Comparison of ENCODE assay signal across 8 cellular contexts in genomic region chr10:133372507-133372906, GRCh38. TPM values are rescaled to one million over a fixed set of nuclear protein-coding genes. Genes with fewer than 3 reads are reported as not detected.
DNase-seq lines count a peak whose midpoint lies in the region; ATAC-seq, FAIRE-seq and TF ChIP-seq lines count a peak whose summit lies in the region.

No MANE protein-coding gene starts in this region.

- TF ChIP-seq EP300 in HepG2 (IDR thresholded peaks at IDR 0.05; ENCODE audit: low read depth in 2 of 2, low read length in 2 of 2) (no peak), HepG2 (CRISPR knock-in tag; IDR thresholded peaks at IDR 0.05; ENCODE audit: borderline replicate concordance) (no peak)

- H3K4me1 Mint-ChIP-seq in T-helper 2 cell treated with Interferon-gamma antibody and Interleukin-4, amounts not matched to agents 5 μg/mL and 100 μg/mL, for 36 hours (ENCODE audit: low read depth) = peaks cover 7% of the 10 kb centered on the region

- TF ChIP-seq POLR2A in HepG2 (IDR thresholded peaks at IDR 0.05; ENCODE audit: insufficient read depth in 1 of 2, low read depth in 2 of 2, low read length in 2 of 2) = no peak

- peaks cover 28% of the 10 kb centered on the region for H3K4me1 ChIP-seq in HepG2 (ENCODE audit: insufficient read depth, low read length)
- peaks cover 0 to 22% (median 13%) of the 10 kb centered on the region in 4 donors for H3K4me1 ChIP-seq in tibial artery

- H3K4me2 ChIP-seq in HepG2 (ENCODE audit: low read depth, low read length) = peak overlapping the region; percentile 77

- no peaks in the 10 kb centered on the region for H3K9me3 Mint-ChIP-seq in T-helper 2 cell treated with Interferon-gamma antibody and Interleukin-4, amounts not matched to agents 5 μg/mL and 100 μg/mL, for 36 hours

- no peak overlapping the region for H3K27ac Mint-ChIP-seq in T-helper 2 cell treated with Interferon-gamma antibody and Interleukin-4, amounts not matched to agents 5 μg/mL and 100 μg/mL, for 36 hours

- H3K9ac ChIP-seq in HepG2 (ENCODE audit: insufficient read depth, low read depth, low read length) = peak overlapping the region; percentile 69

- no peak overlapping the region for H3K27ac ChIP-seq in brain microvascular endothelial cell
- peak overlapping the region; percentile 21 for H3K27ac ChIP-seq in HepG2 (ENCODE audit: extremely low read length, insufficient read depth, low read length)
- H3K27ac ChIP-seq in tibial artery = peak overlapping the region; percentile 81 to 86

- H3K36me3 ChIP-seq in brain microvascular endothelial cell (replicated peaks) = peaks cover 21% of the 10 kb centered on the region
- H3K36me3 ChIP-seq in HepG2 (replicated peaks in 1 of 2; ENCODE audit: control insufficient read depth in 1 of 2, insufficient read depth in 2 of 2, low read length in 2 of 2) = peaks cover 16 to 32% of the 10 kb centered on the region in 2 experiments; a peak in 4 of 5 replicates
- peaks cover 22 to 39% (median 28%) of the 10 kb centered on the region in 3 donors for H3K36me3 ChIP-seq in tibial artery

- H3K4me3 ChIP-seq in brain microvascular endothelial cell (ENCODE audit: low read depth, low read length) (peak overlapping the region; percentile 86), HepG2 (replicated peaks in 1 of 3; ENCODE audit: insufficient read depth in 1 of 3, low read depth in 2 of 3, low read length in 3 of 3) (peak overlapping the region; percentile 65 to 100 (median 75); a peak in 5 of 6 replicates), tibial artery (peak overlapping the region; percentile 90 to 94)

- ATAC-seq in HepG2 = peak; percentile 25
- ATAC-seq in GM21619 (IDR thresholded peaks at IDR 0.05; ENCODE audit: unreplicated experiment) = no peak

- no peak for FAIRE-seq in HepG2 (lab: Jason Lieb, UNC)

- WGBS in HepG2 (ENCODE audit: low lambda C conversion rate) = 14% methylated on average over 13 of the region's 20 CpGs

- peaks cover 2% of the 10 kb centered on the region for H3K36me3 Mint-ChIP-seq in T-helper 2 cell treated with Interferon-gamma antibody and Interleukin-4, amounts not matched to agents 5 μg/mL and 100 μg/mL, for 36 hours (ENCODE audit: low read depth)

- DNase-seq in T-helper 2 cell treated with Interferon-gamma antibody and Interleukin-4, amounts not matched to agents 5 μg/mL and 100 μg/mL, for 36 hours (ENCODE audit: low spot score) = no peak
- DNase-seq in T-helper 2 cell = no peak
- no peak for DNase-seq in brain microvascular endothelial cell
- no peak for DNase-seq in HepG2 (ENCODE audit: low spot score)
- no peak for DNase-seq in tibial artery
- DNase-seq in cortex of kidney (lab: John Stamatoyannopoulos, UW) = no peak
- DNase-seq in activated CD4-positive, CD25-positive, alpha-beta regulatory T cell (lab: John Stamatoyannopoulos, UW) = no peak

- no peak for TF ChIP-seq RAD21 in HepG2 (CRISPR knock-in tag; IDR thresholded peaks at IDR 0.05)

- BruUV-seq in HepG2 (replicated peaks; lab: Mats Ljungman, UMichigan) = no TSS peak

- POLR2A ChIA-PET in HepG2 (lab: Yijun Ruan, JAX) = interaction anchor here (1.2 to 4.5 kb wide), 2 partner anchors 8 to 13 kb away, joined by 3 to 55 read pairs; partner anchors contain the start of gene FUOM

- CTCF ChIA-PET in HepG2 (lab: Yijun Ruan, JAX; ENCODE audit: low intra/inter-chr PET ratio, low total read pairs) = no interaction called here

- TF ChIP-seq CTCF in brain microvascular endothelial cell (IDR thresholded peaks at IDR 0.05; ENCODE audit: low read depth, low read length, missing control alignments) (no peak), HepG2 (CRISPR knock-in tag; IDR thresholded peaks at IDR 0.05) (no peak), tibial artery (IDR thresholded peaks at IDR 0.05) (no peak)

- H3K79me2 ChIP-seq in HepG2 (ENCODE audit: insufficient read depth, low read length) = peaks cover 5% of the 10 kb centered on the region

- no peak overlapping the region for H2AFZ ChIP-seq in HepG2 (ENCODE audit: low read length)

- in situ Hi-C loops in brain microvascular endothelial cell (cut with HindIII; ENCODE audit: low pct_ligation_motif_present, low sequenced_read_pairs) = no loop called here
- in situ Hi-C loops in HepG2 (cut with HindIII; ENCODE audit: extremely low pct_ligation_motif_present, low pct_unique_long_range_greater_than_20kb) = no loop called here

- H3K9me3 ChIP-seq in HepG2 (ENCODE audit: low read length) (no peaks in the 10 kb centered on the region), tibial artery (no peaks in the 10 kb centered on the region)

- H3K27me3 ChIP-seq in brain microvascular endothelial cell (replicated peaks) (no peaks in the 10 kb centered on the region), HepG2 (ENCODE audit: control insufficient read depth in 1 of 2, insufficient read depth in 2 of 2, low read length in 2 of 2) (peaks cover 0 to 3% of the 10 kb centered on the region in 2 experiments; a peak in 1 of 5 replicates), tibial artery (no peaks in the 10 kb centered on the region)

- H3K27me3 Mint-ChIP-seq in T-helper 2 cell treated with Interferon-gamma antibody and Interleukin-4, amounts not matched to agents 5 μg/mL and 100 μg/mL, for 36 hours (ENCODE audit: low read depth) = peaks cover 3% of the 10 kb centered on the region

- intact Hi-C loops in HepG2 (cut with micrococcal nuclease; ENCODE audit: unreplicated experiment) = loop anchor here (2.0 to 10.0 kb wide), 2 partner anchors 14 to 48 kb away; partner anchors contain the start of gene FUOM
- intact Hi-C loops in tibial artery (cut with DNase I; ENCODE audit: low total_unique reads) = no loop called here

- H4K20me1 ChIP-seq in HepG2 (ENCODE audit: insufficient read depth, low read length) = no peaks in the 10 kb centered on the region

- H3K4me3 Mint-ChIP-seq in T-helper 2 cell treated with Interferon-gamma antibody and Interleukin-4, amounts not matched to agents 5 μg/mL and 100 μg/mL, for 36 hours = peak overlapping the region; percentile 80

RNA-seq across cellular contexts. Expression of gene ECHS1, which starts 0.6 kb away (rescaled TPM):
- total RNA-seq in HepG2 (2016; rRNA removed; fragmentation: Illumina TruSeq; extraction: Trizol) = 195 and 233 TPM in 2 replicates
- 58.3 and 60.5 TPM in 2 replicates for total RNA-seq in HepG2 (2016; cell fraction: cytosol; rRNA removed; fragmentation: Illumina TruSeq; extraction: Trizol; ENCODE audit: low read depth)
- 200 and 225 TPM in 2 replicates for total RNA-seq in HepG2 (2016; cell fraction: insoluble cytoplasmic fraction; rRNA removed; fragmentation: Illumina TruSeq; extraction: Trizol)
- total RNA-seq in HepG2 (2016; cell fraction: membrane; rRNA removed; fragmentation: Illumina TruSeq; extraction: Trizol) = 81.4 and 88.8 TPM in 2 replicates
- 65.2 and 65.6 TPM in 2 replicates for total RNA-seq in HepG2 (2016; cell fraction: nucleus; rRNA removed; fragmentation: Illumina TruSeq; extraction: Trizol)
- polyA plus RNA-seq in HepG2 (2011; rRNA removed) = 26.4 and 32.7 TPM in 2 replicates
- 39.1 and 41.3 TPM in 2 replicates for polyA plus RNA-seq in HepG2 (2011; cell fraction: cytosol; rRNA removed)
- polyA plus RNA-seq in HepG2 (2011; cell fraction: nucleus; rRNA removed) = 37.3 and 39.0 TPM in 2 replicates
- polyA plus RNA-seq in HepG2 (2012) = 79.9 and 84.4 TPM in 2 replicates
- 60.4 and 63.0 TPM in 2 replicates for polyA plus RNA-seq in HepG2 (2016; cell fraction: cytosol; fragmentation: Illumina TruSeq; extraction: Trizol; ENCODE audit: low read depth)
- polyA plus RNA-seq in HepG2 (2016; cell fraction: insoluble cytoplasmic fraction; fragmentation: Illumina TruSeq; extraction: Trizol; ENCODE audit: low read depth) = 218 and 228 TPM in 2 replicates
- polyA plus RNA-seq in HepG2 (2016; cell fraction: membrane; fragmentation: Illumina TruSeq; extraction: Trizol; ENCODE audit: low read depth) = 63.2 and 68.6 TPM in 2 replicates
- polyA plus RNA-seq in HepG2 (2016; cell fraction: nucleus; fragmentation: Illumina TruSeq; extraction: Trizol; ENCODE audit: insufficient read depth, low read depth) = 101 and 107 TPM in 2 replicates
- polyA minus RNA-seq in HepG2 (2011; rRNA and poly(A)+ RNA removed; ENCODE audit: low replicate concordance) = 32.0 and 52.6 TPM in 2 replicates
- 27.8 and 30.0 TPM in 2 replicates for polyA minus RNA-seq in HepG2 (2011; cell fraction: cytosol; rRNA and poly(A)+ RNA removed)
- polyA minus RNA-seq in HepG2 (2011; cell fraction: nucleus; rRNA and poly(A)+ RNA removed) = 8.9 and 9.3 TPM in 2 replicates

RNA-seq across cellular contexts. Expression of gene PAOX, which starts 6.6 kb away (rescaled TPM):
- total RNA-seq in HepG2 (2016; rRNA removed; fragmentation: Illumina TruSeq; extraction: Trizol) = 0.49 and 0.52 TPM in 2 replicates
- total RNA-seq in HepG2 (2016; cell fraction: cytosol; rRNA removed; fragmentation: Illumina TruSeq; extraction: Trizol; ENCODE audit: low read depth) = not detected in 2 replicates
- 0.49 and 0.54 TPM in 2 replicates for total RNA-seq in HepG2 (2016; cell fraction: insoluble cytoplasmic fraction; rRNA removed; fragmentation: Illumina TruSeq; extraction: Trizol)
- 0.12 TPM in 1 of 2 replicates, not detected in the other for total RNA-seq in HepG2 (2016; cell fraction: membrane; rRNA removed; fragmentation: Illumina TruSeq; extraction: Trizol)
- total RNA-seq in HepG2 (2016; cell fraction: nucleus; rRNA removed; fragmentation: Illumina TruSeq; extraction: Trizol) = 0.41 and 0.78 TPM in 2 replicates
- 0.77 and 1.1 TPM in 2 replicates for polyA plus RNA-seq in HepG2 (2011; rRNA removed)
- 0.56 and 0.72 TPM in 2 replicates for polyA plus RNA-seq in HepG2 (2011; cell fraction: cytosol; rRNA removed)
- 3.9 and 4.7 TPM in 2 replicates for polyA plus RNA-seq in HepG2 (2011; cell fraction: nucleus; rRNA removed)
- polyA plus RNA-seq in HepG2 (2012) = 1.2 and 1.4 TPM in 2 replicates
- polyA plus RNA-seq in HepG2 (2016; cell fraction: cytosol; fragmentation: Illumina TruSeq; extraction: Trizol; ENCODE audit: low read depth) = 0.16 TPM in 2 replicates
- 0.50 and 0.56 TPM in 2 replicates for polyA plus RNA-seq in HepG2 (2016; cell fraction: insoluble cytoplasmic fraction; fragmentation: Illumina TruSeq; extraction: Trizol; ENCODE audit: low read depth)
- 0.11 TPM in 1 of 2 replicates, not detected in the other for polyA plus RNA-seq in HepG2 (2016; cell fraction: membrane; fragmentation: Illumina TruSeq; extraction: Trizol; ENCODE audit: low read depth)
- polyA plus RNA-seq in HepG2 (2016; cell fraction: nucleus; fragmentation: Illumina TruSeq; extraction: Trizol; ENCODE audit: insufficient read depth, low read depth) = 2.0 and 2.2 TPM in 2 replicates
- 1.7 TPM in 1 of 2 replicates, not detected in the other for polyA minus RNA-seq in HepG2 (2011; rRNA and poly(A)+ RNA removed; ENCODE audit: low replicate concordance)
- not detected in 2 replicates for polyA minus RNA-seq in HepG2 (2011; cell fraction: cytosol; rRNA and poly(A)+ RNA removed)
- 0.99 and 1.2 TPM in 2 replicates for polyA minus RNA-seq in HepG2 (2011; cell fraction: nucleus; rRNA and poly(A)+ RNA removed)

RNA-seq across cellular contexts. Expression of gene FUOM, which starts 14.7 kb away (rescaled TPM):
- total RNA-seq in HepG2 (2016; rRNA removed; fragmentation: Illumina TruSeq; extraction: Trizol) = 60.4 and 64.2 TPM in 2 replicates
- total RNA-seq in HepG2 (2016; cell fraction: cytosol; rRNA removed; fragmentation: Illumina TruSeq; extraction: Trizol; ENCODE audit: low read depth) = 57.8 and 71.7 TPM in 2 replicates
- total RNA-seq in HepG2 (2016; cell fraction: insoluble cytoplasmic fraction; rRNA removed; fragmentation: Illumina TruSeq; extraction: Trizol) = 67.9 and 76.3 TPM in 2 replicates
- total RNA-seq in HepG2 (2016; cell fraction: membrane; rRNA removed; fragmentation: Illumina TruSeq; extraction: Trizol) = 58.7 and 70.4 TPM in 2 replicates
- 36.8 and 40.4 TPM in 2 replicates for total RNA-seq in HepG2 (2016; cell fraction: nucleus; rRNA removed; fragmentation: Illumina TruSeq; extraction: Trizol)
- polyA plus RNA-seq in HepG2 (2011; rRNA removed) = 27.5 and 29.3 TPM in 2 replicates
- polyA plus RNA-seq in HepG2 (2011; cell fraction: cytosol; rRNA removed) = 32.4 and 52.6 TPM in 2 replicates
- polyA plus RNA-seq in HepG2 (2011; cell fraction: nucleus; rRNA removed) = 38.8 and 43.2 TPM in 2 replicates
- polyA plus RNA-seq in HepG2 (2012) = 14.1 and 20.9 TPM in 2 replicates
- 45.1 and 62.7 TPM in 2 replicates for polyA plus RNA-seq in HepG2 (2016; cell fraction: cytosol; fragmentation: Illumina TruSeq; extraction: Trizol; ENCODE audit: low read depth)
- polyA plus RNA-seq in HepG2 (2016; cell fraction: insoluble cytoplasmic fraction; fragmentation: Illumina TruSeq; extraction: Trizol; ENCODE audit: low read depth) = 61.9 and 62.9 TPM in 2 replicates
- 48.7 and 50.0 TPM in 2 replicates for polyA plus RNA-seq in HepG2 (2016; cell fraction: membrane; fragmentation: Illumina TruSeq; extraction: Trizol; ENCODE audit: low read depth)
- polyA plus RNA-seq in HepG2 (2016; cell fraction: nucleus; fragmentation: Illumina TruSeq; extraction: Trizol; ENCODE audit: insufficient read depth, low read depth) = 39.1 and 50.6 TPM in 2 replicates
- polyA minus RNA-seq in HepG2 (2011; rRNA and poly(A)+ RNA removed; ENCODE audit: low replicate concordance) = 5.1 and 15.7 TPM in 2 replicates
- polyA minus RNA-seq in HepG2 (2011; cell fraction: cytosol; rRNA and poly(A)+ RNA removed) = 4.8 and 6.5 TPM in 2 replicates
- 34.6 and 37.3 TPM in 2 replicates for polyA minus RNA-seq in HepG2 (2011; cell fraction: nucleus; rRNA and poly(A)+ RNA removed)

RNA-seq across cellular contexts. Expression of gene MTG1, which starts 21.4 kb away (rescaled TPM):
- total RNA-seq in HepG2 (2016; rRNA removed; fragmentation: Illumina TruSeq; extraction: Trizol) = 29.9 and 42.0 TPM in 2 replicates
- total RNA-seq in HepG2 (2016; cell fraction: cytosol; rRNA removed; fragmentation: Illumina TruSeq; extraction: Trizol; ENCODE audit: low read depth) = 13.1 and 13.6 TPM in 2 replicates
- total RNA-seq in HepG2 (2016; cell fraction: insoluble cytoplasmic fraction; rRNA removed; fragmentation: Illumina TruSeq; extraction: Trizol) = 29.5 and 43.2 TPM in 2 replicates
- 15.1 and 15.4 TPM in 2 replicates for total RNA-seq in HepG2 (2016; cell fraction: membrane; rRNA removed; fragmentation: Illumina TruSeq; extraction: Trizol)
- 38.2 and 45.9 TPM in 2 replicates for total RNA-seq in HepG2 (2016; cell fraction: nucleus; rRNA removed; fragmentation: Illumina TruSeq; extraction: Trizol)
- 103 and 108 TPM in 2 replicates for polyA plus RNA-seq in HepG2 (2011; rRNA removed)
- 54.2 and 75.0 TPM in 2 replicates for polyA plus RNA-seq in HepG2 (2011; cell fraction: cytosol; rRNA removed)
- 687 and 805 TPM in 2 replicates for polyA plus RNA-seq in HepG2 (2011; cell fraction: nucleus; rRNA removed)
- 46.2 and 51.2 TPM in 2 replicates for polyA plus RNA-seq in HepG2 (2012)
- polyA plus RNA-seq in HepG2 (2016; cell fraction: cytosol; fragmentation: Illumina TruSeq; extraction: Trizol; ENCODE audit: low read depth) = 10.8 and 11.1 TPM in 2 replicates
- 40.2 and 42.5 TPM in 2 replicates for polyA plus RNA-seq in HepG2 (2016; cell fraction: insoluble cytoplasmic fraction; fragmentation: Illumina TruSeq; extraction: Trizol; ENCODE audit: low read depth)
- 12.8 and 14.3 TPM in 2 replicates for polyA plus RNA-seq in HepG2 (2016; cell fraction: membrane; fragmentation: Illumina TruSeq; extraction: Trizol; ENCODE audit: low read depth)
- polyA plus RNA-seq in HepG2 (2016; cell fraction: nucleus; fragmentation: Illumina TruSeq; extraction: Trizol; ENCODE audit: insufficient read depth, low read depth) = 225 and 242 TPM in 2 replicates
- 80.2 and 80.5 TPM in 2 replicates for polyA minus RNA-seq in HepG2 (2011; rRNA and poly(A)+ RNA removed; ENCODE audit: low replicate concordance)
- 17.3 and 18.7 TPM in 2 replicates for polyA minus RNA-seq in HepG2 (2011; cell fraction: cytosol; rRNA and poly(A)+ RNA removed)
- 62.7 and 86.9 TPM in 2 replicates for polyA minus RNA-seq in HepG2 (2011; cell fraction: nucleus; rRNA and poly(A)+ RNA removed)

RNA-seq across cellular contexts. Expression of gene PRAP1, which starts 25.3 kb away (rescaled TPM):
- 22.4 and 48.2 TPM in 2 replicates for total RNA-seq in HepG2 (2016; rRNA removed; fragmentation: Illumina TruSeq; extraction: Trizol)
- total RNA-seq in HepG2 (2016; cell fraction: cytosol; rRNA removed; fragmentation: Illumina TruSeq; extraction: Trizol; ENCODE audit: low read depth) = 14.5 and 19.5 TPM in 2 replicates
- 19.1 and 44.0 TPM in 2 replicates for total RNA-seq in HepG2 (2016; cell fraction: insoluble cytoplasmic fraction; rRNA removed; fragmentation: Illumina TruSeq; extraction: Trizol)
- total RNA-seq in HepG2 (2016; cell fraction: membrane; rRNA removed; fragmentation: Illumina TruSeq; extraction: Trizol) = 12.8 and 15.9 TPM in 2 replicates
- 39.5 and 48.3 TPM in 2 replicates for total RNA-seq in HepG2 (2016; cell fraction: nucleus; rRNA removed; fragmentation: Illumina TruSeq; extraction: Trizol)
- 20.8 and 26.7 TPM in 2 replicates for polyA plus RNA-seq in HepG2 (2011; rRNA removed)
- polyA plus RNA-seq in HepG2 (2011; cell fraction: cytosol; rRNA removed) = 32.8 and 46.2 TPM in 2 replicates
- 13.6 and 16.7 TPM in 2 replicates for polyA plus RNA-seq in HepG2 (2011; cell fraction: nucleus; rRNA removed)
- polyA plus RNA-seq in HepG2 (2012) = 18.3 and 22.2 TPM in 2 replicates
- 25.2 and 25.3 TPM in 2 replicates for polyA plus RNA-seq in HepG2 (2016; cell fraction: cytosol; fragmentation: Illumina TruSeq; extraction: Trizol; ENCODE audit: low read depth)
- 31.2 and 35.2 TPM in 2 replicates for polyA plus RNA-seq in HepG2 (2016; cell fraction: insoluble cytoplasmic fraction; fragmentation: Illumina TruSeq; extraction: Trizol; ENCODE audit: low read depth)
- 21.3 and 23.0 TPM in 2 replicates for polyA plus RNA-seq in HepG2 (2016; cell fraction: membrane; fragmentation: Illumina TruSeq; extraction: Trizol; ENCODE audit: low read depth)
- polyA plus RNA-seq in HepG2 (2016; cell fraction: nucleus; fragmentation: Illumina TruSeq; extraction: Trizol; ENCODE audit: insufficient read depth, low read depth) = 99.8 and 108 TPM in 2 replicates
- polyA minus RNA-seq in HepG2 (2011; rRNA and poly(A)+ RNA removed; ENCODE audit: low replicate concordance) = 11.2 TPM in 1 of 2 replicates, not detected in the other
- polyA minus RNA-seq in HepG2 (2011; cell fraction: cytosol; rRNA and poly(A)+ RNA removed) = 7.7 and 10.1 TPM in 2 replicates
- 2.6 and 4.7 TPM in 2 replicates for polyA minus RNA-seq in HepG2 (2011; cell fraction: nucleus; rRNA and poly(A)+ RNA removed)
